Comparison of ENCODE assay signal across 8 cellular contexts in the genomic region with DNA sequence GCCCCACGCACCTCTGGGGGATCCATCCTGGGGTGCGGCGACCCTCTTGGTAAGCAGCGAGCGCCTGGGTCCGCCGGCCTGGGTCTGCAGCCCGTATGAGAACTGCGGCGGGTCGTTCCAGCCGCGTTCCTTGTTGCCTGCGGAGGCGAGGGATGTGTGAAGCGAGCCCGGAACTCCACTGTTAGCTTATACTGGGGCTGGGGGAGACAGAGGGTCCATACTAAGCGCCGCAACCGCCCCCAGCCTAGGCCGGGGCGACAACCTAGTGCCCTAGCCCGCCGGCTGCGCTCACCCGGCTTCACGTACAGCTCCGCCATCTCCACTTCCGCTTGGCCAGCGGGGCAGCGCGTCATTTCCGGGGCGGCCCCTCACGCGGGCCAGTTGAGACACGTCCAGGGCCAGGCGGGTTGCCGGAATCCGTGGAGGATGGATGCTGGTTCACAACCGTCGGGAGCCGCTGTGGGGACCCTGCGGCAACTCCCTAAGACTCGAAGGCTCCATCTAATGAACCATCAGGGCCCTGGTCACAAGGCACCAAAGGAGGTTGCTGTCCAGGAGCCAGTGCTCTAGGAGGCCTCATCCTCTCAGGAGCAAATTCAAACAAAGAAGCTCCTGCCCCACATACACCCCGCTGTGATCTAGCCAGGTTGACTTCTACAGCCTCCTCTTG. TPM values are rescaled to one million over a fixed set of nuclear protein-coding genes. Genes with fewer than 3 reads are reported as not detected.
DNase-seq lines count a peak whose midpoint lies in the region; FAIRE-seq lines count a peak whose summit lies in the region.

A gene (minus strand): TSS at position 338 of the 670 bp plus-strand sequence. CDS start 21 bp downstream, at position 317.

- no peak within 1 kb of the TSS for H2BK12ac ChIP-seq in neuronal stem cell (ENCODE audit: low read length)

- no peak within 1 kb of the TSS for H3K14ac ChIP-seq in neuronal stem cell (ENCODE audit: low read length)

- H2AK5ac ChIP-seq in neuronal stem cell (ENCODE audit: low read depth, low read length) = peak within 1 kb of the TSS; percentile 68

- H3K9ac ChIP-seq in neuronal stem cell (ENCODE audit: low read depth, low read length, poor library complexity) = peak within 1 kb of the TSS; percentile 89
- H3K9ac ChIP-seq in subcutaneous abdominal adipose tissue (ENCODE audit: low read length in 5 of 5) = peak within 1 kb of the TSS; percentile 30 to 94 (median 91)

- H3K4me1 ChIP-seq in HAP-1 (peaks cover 10% of the 10 kb centered on the region), SJCRH30 (peaks cover 9% of the 10 kb centered on the region), neuronal stem cell (ENCODE audit: control insufficient read depth in 2 of 2, insufficient read depth in 1 of 2, low read depth in 1 of 2, low read length in 2 of 2) (peaks cover 7 to 9% of the 10 kb centered on the region in 2 donors), subcutaneous abdominal adipose tissue (ENCODE audit: control insufficient read depth in 5 of 5, insufficient read depth in 5 of 5, low read length in 5 of 5) (peaks cover 6 to 30% (median 19%) of the 10 kb centered on the region in 5 donors)

- H2BK5ac ChIP-seq in neuronal stem cell (ENCODE audit: low read length) = no peak within 1 kb of the TSS

- peaks cover 4% of the 10 kb centered on the region for H3K79me1 ChIP-seq in neuronal stem cell (ENCODE audit: low read depth, low read length)

- peak within 1 kb of the TSS; percentile 66 for H3K4me2 ChIP-seq in neuronal stem cell (ENCODE audit: insufficient read depth, low read length, poor library complexity, severe bottlenecking)

- peaks cover 9% of the 10 kb centered on the region for H3K36me3 ChIP-seq in HAP-1 (replicated peaks)
- H3K36me3 ChIP-seq in MG63 = peaks cover 41% of the 10 kb centered on the region
- peaks cover 11% of the 10 kb centered on the region for H3K36me3 ChIP-seq in SJCRH30
- H3K36me3 ChIP-seq in neuronal stem cell (replicated peaks in 1 of 2; ENCODE audit: control insufficient read depth in 2 of 2, insufficient read depth in 2 of 2, low read length in 2 of 2) = peaks cover 3 to 49% of the 10 kb centered on the region in 2 donors
- peaks cover 6 to 33% (median 26%) of the 10 kb centered on the region in 5 donors for H3K36me3 ChIP-seq in subcutaneous abdominal adipose tissue (ENCODE audit: control insufficient read depth in 5 of 5, insufficient read depth in 5 of 5, low read length in 5 of 5)

- H4K91ac ChIP-seq in neuronal stem cell (ENCODE audit: low read depth, low read length, poor library complexity) = no peak within 1 kb of the TSS

- H3K4ac ChIP-seq in neuronal stem cell (ENCODE audit: low read length) = no peak within 1 kb of the TSS

- FAIRE-seq in G401.6 (lab: Jason Lieb, UNC) = peak; percentile 13

- H3K27ac ChIP-seq in SJCRH30 (peak within 1 kb of the TSS; percentile 76), neuronal stem cell (replicated peaks; ENCODE audit: low read length) (peak within 1 kb of the TSS; percentile 81), subcutaneous abdominal adipose tissue (ENCODE audit: low read depth, low read length) (peak within 1 kb of the TSS; percentile 84)

- peak within 1 kb of the TSS; percentile 95 for H3K18ac ChIP-seq in neuronal stem cell (ENCODE audit: low read length)

- no peaks in the 10 kb centered on the region for H3K9me3 ChIP-seq in HAP-1
- no peaks in the 10 kb centered on the region for H3K9me3 ChIP-seq in MG63
- H3K9me3 ChIP-seq in SJCRH30 (replicated peaks) = no peaks in the 10 kb centered on the region
- no peaks in the 10 kb centered on the region for H3K9me3 ChIP-seq in neuronal stem cell (replicated peaks in 1 of 2; ENCODE audit: control insufficient read depth in 2 of 2, insufficient read depth in 1 of 2, low read depth in 1 of 2, low read length in 2 of 2)
- no peaks in the 10 kb centered on the region for H3K9me3 ChIP-seq in subcutaneous abdominal adipose tissue (ENCODE audit: control insufficient read depth in 5 of 5, low read length in 5 of 5)

- H2AFZ ChIP-seq in neuronal stem cell (ENCODE audit: low read length) = peak within 1 kb of the TSS; percentile 92

- DNase-seq in HAP-1 (ENCODE audit: low spot score in 2 of 2) (peak; percentile 88 to 94), MG63 (peak; percentile 96), SJCRH30 (peak; percentile 95), foreskin melanocyte (peak; percentile 85), neuronal stem cell (ENCODE audit: low spot score) (peak; percentile 83)
- DNase-seq in activated naive CD4-positive, alpha-beta T cell (lab: John Stamatoyannopoulos, UW) = peak; percentile 42 to 70 (median 56)

- peak within 1 kb of the TSS; percentile 95 for H3K4me3 ChIP-seq in HAP-1
- H3K4me3 ChIP-seq in MG63 = peak within 1 kb of the TSS; percentile 90
- H3K4me3 ChIP-seq in SJCRH30 = peak within 1 kb of the TSS; percentile 89
- H3K4me3 ChIP-seq in neuronal stem cell (ENCODE audit: low read length in 2 of 2) = peak within 1 kb of the TSS; percentile 78 to 95
- H3K4me3 ChIP-seq in subcutaneous abdominal adipose tissue (ENCODE audit: low read depth in 1 of 5, low read length in 5 of 5) = peak within 1 kb of the TSS; percentile 71 to 85 (median 81)

- no CpG with 5 or more reads among the region's 46 CpGs for WGBS in neuronal stem cell (ENCODE audit: extremely low coverage in 2 of 2, insufficient read length in 2 of 2, insufficient replicate concordance in 1 of 2), 2 donors

- no peak within 1 kb of the TSS for H4K8ac ChIP-seq in neuronal stem cell (ENCODE audit: low read depth, low read length)

- H3K23ac ChIP-seq in neuronal stem cell (ENCODE audit: low read depth, low read length, poor library complexity) = peak within 1 kb of the TSS; percentile 82

- in situ Hi-C loops in HAP-1 (cut with MboI; ENCODE audit: low sequenced_read_pairs) = no loop called here

- no peak within 1 kb of the TSS for H2BK120ac ChIP-seq in neuronal stem cell (ENCODE audit: low read depth, low read length)

- H2BK15ac ChIP-seq in neuronal stem cell (ENCODE audit: low read length) = no peak within 1 kb of the TSS

- H3K27me3 ChIP-seq in HAP-1 (ENCODE audit: low read depth) (no peaks in the 10 kb centered on the region), MG63 (no peaks in the 10 kb centered on the region), SJCRH30 (no peaks in the 10 kb centered on the region), neuronal stem cell (ENCODE audit: control insufficient read depth in 3 of 3, insufficient read depth in 3 of 3, low read depth in 1 of 3, low read length in 3 of 3) (no peaks in the 10 kb centered on the region), subcutaneous abdominal adipose tissue (ENCODE audit: control insufficient read depth in 5 of 5, insufficient read depth in 4 of 5, low read length in 5 of 5) (no peaks in the 10 kb centered on the region)

RNA-seq across cellular contexts. Expression of the gene that starts here (rescaled TPM):
- 62.1 and 92.9 TPM in 2 replicates for total RNA-seq in MG63 (2014; rRNA removed; shearing (Covaris generic); ENCODE audit: low replicate concordance)
- total RNA-seq in SJCRH30 (2014; rRNA removed; shearing (Covaris generic)) = 27.5 and 36.1 TPM in 2 replicates
- 29.3 TPM for polyA plus RNA-seq in neuronal stem cell (2013, experiment 1 of 2)
- polyA plus RNA-seq in neuronal stem cell (2013, experiment 2 of 2) = 29.1 TPM

Comparison
In these comparisons a context has a peak if more than half of its experiments do, and no peak if none do; other contexts are left out.
1. Peak in every context shown above with its lines: DNase-seq, H3K4me3 ChIP-seq and H3K27ac ChIP-seq.